In genomic region chr7:80859272-80859970, GRCh38 we compare ENCODE assay signal across 11 cellular contexts. TPM values are rescaled to one million over a fixed set of nuclear protein-coding genes. Genes with fewer than 3 reads are reported as not detected.
DNase-seq lines count a peak whose midpoint lies in the region; ATAC-seq and TF ChIP-seq lines count a peak whose summit lies in the region.
"Had no signal": no experiment of that assay in that cellular context is flagged by ENCODE, and none has a peak within 500 bp of the region (broad histone marks: within the 10 kb centered on the region; RNA-seq: fewer than 3 reads in every experiment).

No MANE protein-coding gene starts in this region.

- H3K9me3 ChIP-seq in SK-N-MC (ENCODE audit: low read depth, low read length): no peaks in the 10 kb centered on the region
- H3K9me3 ChIP-seq in right lobe of liver: no peaks in the 10 kb centered on the region

- no peaks in the 10 kb centered on the region for H3K36me3 Mint-ChIP-seq in Calu3 (ENCODE audit: insufficient read depth, unreplicated experiment)
- H3K36me3 Mint-ChIP-seq: CD4-positive, alpha-beta memory T cell had no signal

- no peaks in the 10 kb centered on the region for H3K27me3 ChIP-seq in rectal smooth muscle tissue (ENCODE audit: control insufficient read depth, insufficient read depth, low read length)
- H3K27me3 ChIP-seq in right lobe of liver: no peaks in the 10 kb centered on the region

- peaks cover 12% of the 10 kb centered on the region for H3K4me1 Mint-ChIP-seq in Calu3 (ENCODE audit: low read depth, unreplicated experiment)
- H3K4me1 Mint-ChIP-seq: CD4-positive, alpha-beta memory T cell had no signal

- no peak for TF ChIP-seq POLR2A in right lobe of liver (IDR thresholded peaks at IDR 0.05)

- no peak overlapping the region for H3K4me3 Mint-ChIP-seq in Calu3 (ENCODE audit: low read depth, unreplicated experiment)
- H3K4me3 Mint-ChIP-seq: CD4-positive, alpha-beta memory T cell had no signal

- BruUV-seq in Calu3 (replicated peaks; lab: Mats Ljungman, UMichigan): no TSS peak

- ATAC-seq in GM19395 (IDR thresholded peaks at IDR 0.05; ENCODE audit: unreplicated experiment): no peak
- ATAC-seq in right lobe of liver: no peak
- ATAC-seq: HCT116 had no signal

- intact Hi-C loops in Calu3 (cut with micrococcal nuclease; ENCODE audit: unreplicated experiment): no loop called here
- intact Hi-C loops in right lobe of liver (cut with DNase I): no loop called here

- H3K9me3 Mint-ChIP-seq in Calu3 (ENCODE audit: low read depth, unreplicated experiment): peaks cover 4% of the 10 kb centered on the region

- H3K27ac Mint-ChIP-seq in Calu3 (ENCODE audit: unreplicated experiment): peak overlapping the region; percentile 54
- H3K27ac Mint-ChIP-seq: CD4-positive, alpha-beta memory T cell had no signal

- peak overlapping the region; percentile 63 for H3K9ac ChIP-seq in SK-N-MC (ENCODE audit: insufficient read length)
- H3K9ac ChIP-seq in rectal smooth muscle tissue (ENCODE audit: low read length): no peak overlapping the region

- 60% methylated on average over 6 of the region's 6 CpGs for whole genome bisulfite sequencing in right lobe of liver (ENCODE audit: insufficient coverage, low coverage, low lambda C conversion rate, missing lambda C conversion rate)

- DNase-seq in Calu3 (no peak), SK-N-MC (ENCODE audit: low read depth, low spot score) (no peak), foreskin fibroblast (peak; percentile 82 to 92), NCI-H446 treated with DMSO at 0.1 percent for 48 hours (lab: John Stamatoyannopoulos, UW) (no peak), right lobe of liver (no peak)
- no peak for DNase-seq in activated effector memory CD4-positive, alpha-beta T cell treated with anti-CD3 and anti-CD28 coated beads, Interleukin-2, amount 50 U/mL, for 16 hours
- DNase-seq: CD4-positive, alpha-beta memory T cell; NCI-H2029 treated with DMSO at 0.1 percent for 48 hours had no signal

- H3K27ac ChIP-seq in SK-N-MC (peak overlapping the region; percentile 73), rectal smooth muscle tissue (ENCODE audit: low read depth, low read length) (peak overlapping the region; percentile 82), right lobe of liver (no peak overlapping the region)

- peaks cover 5% of the 10 kb centered on the region for H3K4me1 ChIP-seq in rectal smooth muscle tissue (ENCODE audit: control insufficient read depth, insufficient read depth, low read length)
- H3K4me1 ChIP-seq in right lobe of liver: no peaks in the 10 kb centered on the region

- TF ChIP-seq CTCF in Calu3 (IDR thresholded peaks at IDR 0.05; ENCODE audit: unreplicated experiment) (no peak), foreskin fibroblast (IDR thresholded peaks at IDR 0.05; ENCODE audit: low read depth, low read length) (no peak), right lobe of liver (IDR thresholded peaks at IDR 0.05) (no peak)

- peak overlapping the region; percentile 46; the same call in 1 of the 2 replicates for H3K4me3 ChIP-seq in SK-N-MC
- H3K4me3 ChIP-seq in foreskin fibroblast (ENCODE audit: low read depth in 1 of 2, low read length in 2 of 2): no peak overlapping the region
- no peak overlapping the region for H3K4me3 ChIP-seq in rectal smooth muscle tissue (ENCODE audit: low read length)
- no peak overlapping the region for H3K4me3 ChIP-seq in right lobe of liver

- H3K36me3 ChIP-seq in SK-N-MC (ENCODE audit: insufficient read depth, low read length): peaks cover 11% of the 10 kb centered on the region
- H3K36me3 ChIP-seq in rectal smooth muscle tissue (ENCODE audit: control insufficient read depth, insufficient read depth, low read length): no peaks in the 10 kb centered on the region
- H3K36me3 ChIP-seq in right lobe of liver: no peaks in the 10 kb centered on the region

- H3K27me3 Mint-ChIP-seq in Calu3 (ENCODE audit: unreplicated experiment): no peaks in the 10 kb centered on the region
- H3K27me3 Mint-ChIP-seq: CD4-positive, alpha-beta memory T cell had no signal

- CTCF ChIA-PET in Calu3 (lab: Charles Lee): no interaction called here

RNA-seq across cellular contexts. Expression of gene SEMA3C, which starts 59.4 kb away (rescaled TPM):
- total RNA-seq in Calu3 (2022): 61.1 and 67.7 TPM in 2 replicates
- total RNA-seq in right lobe of liver: 1 to 10 TPM in 1 of 6 experiments, under 1 TPM in 5; 0.23 to 1.3 (median 0.53) TPM

Comparison
In these comparisons a context has a peak if more than half of its experiments do, and no peak if none do; other contexts are left out.
1. DNase-seq: peak in foreskin fibroblast (2 of 2); none in Calu3 (single experiment), SK-N-MC (single experiment), NCI-H446 treated with DMSO at 0.1 percent for 48 hours (single experiment), activated effector memory CD4-positive, alpha-beta T cell treated with anti-CD3 and anti-CD28 coated beads, Interleukin-2, amount 50 U/mL, for 16 hours (single experiment) and right lobe of liver (0 of 3).
2. H3K27ac ChIP-seq: peak in SK-N-MC (single experiment) and rectal smooth muscle tissue (single experiment); none in right lobe of liver (0 of 3).
3. RNA of gene SEMA3C, which starts 59.4 kb away (total RNA-seq): 61.1 to 67.7 TPM in Calu3; 0.23 to 1.3 TPM in right lobe of liver; every median in the first group is over 10 times any median in the second.